Comparison of ENCODE assay signal across 24 cellular contexts in the genomic region with DNA sequence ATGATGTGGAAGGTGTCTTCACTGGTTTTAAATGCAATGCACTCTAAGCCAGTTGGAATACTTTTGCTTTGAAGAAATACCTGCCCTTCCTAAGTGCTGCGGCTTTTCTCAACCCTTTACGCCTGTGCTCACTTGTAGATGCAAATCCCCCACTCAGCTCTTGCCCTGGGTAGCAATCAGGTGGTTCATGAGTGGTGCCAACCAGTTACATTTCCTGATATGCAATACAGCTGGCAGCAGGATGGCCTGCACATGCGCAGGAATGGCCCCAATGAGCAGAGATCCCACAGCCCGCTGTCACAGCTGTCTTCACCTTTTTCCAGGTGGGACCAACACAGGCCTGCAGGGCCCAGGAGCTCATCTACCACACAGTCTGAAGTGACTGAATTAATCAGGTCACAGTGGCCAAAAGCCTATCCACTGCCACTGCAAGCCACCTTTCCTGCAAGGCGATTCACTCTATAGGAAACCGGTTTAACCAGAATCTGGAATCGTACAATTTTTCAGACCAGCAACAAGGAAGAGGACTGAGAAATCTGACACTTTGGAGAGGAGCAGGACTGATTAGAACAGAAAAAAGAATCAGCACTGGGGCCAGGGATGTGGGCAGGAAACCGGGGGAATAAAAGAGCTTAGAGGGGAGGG.
DNase-seq lines count a peak whose midpoint lies in the region; ATAC-seq, FAIRE-seq and TF ChIP-seq lines count a peak whose summit lies in the region.
"Had no signal": no experiment of that assay in that cellular context is flagged by ENCODE, and none has a peak within 500 bp of the region (broad histone marks: within the 10 kb centered on the region; RNA-seq: fewer than 3 reads in every experiment).

No MANE protein-coding gene starts in this region.

- H3K36me3 ChIP-seq in pancreas (no peaks in the 10 kb centered on the region), SJCRH30 (no peaks in the 10 kb centered on the region)
- H3K36me3 ChIP-seq: esophagus muscularis mucosa, left ventricle myocardium inferior, suprapubic skin, WERI-Rb-1 had no signal

- H3K4me3 ChIP-seq in pancreas = no peak overlapping the region
- H3K4me3 ChIP-seq in SJCRH30 = no peak overlapping the region
- H3K4me3 ChIP-seq: esophagus muscularis mucosa, GM23338, left ventricle myocardium inferior, suprapubic skin had no signal

- TF ChIP-seq CTCF in pancreas (IDR thresholded peaks at IDR 0.05) = no peak

- H3K27ac ChIP-seq in pancreas (no peak overlapping the region), SJCRH30 (no peak overlapping the region)
- H3K27ac ChIP-seq: esophagus muscularis mucosa, left ventricle myocardium inferior, suprapubic skin, WERI-Rb-1 had no signal

- ATAC-seq in pancreas = peak; percentile 91 to 97 (median 94)
- no peak for ATAC-seq in GM19395 (IDR thresholded peaks at IDR 0.05; ENCODE audit: unreplicated experiment)
- no peak for ATAC-seq in GM19351 (IDR thresholded peaks at IDR 0.05; ENCODE audit: unreplicated experiment)
- ATAC-seq: activated CD8-positive, alpha-beta T cell treated with anti-CD3 and anti-CD28 coated beads for 36 hours; GM23338; Right ventricle myocardium inferior had no signal

- FAIRE-seq in pancreas (lab: Jason Lieb, UNC) = no peak
- FAIRE-seq: HTR-8/SVneo had no signal

- intact Hi-C loops in pancreas (cut with DNase I) = no loop called here

- DNase-seq in DMS153 treated with DMSO at 0.1 percent for 48 hours (lab: John Stamatoyannopoulos, UW; ENCODE audit: unreplicated experiment) = peak; percentile 88
- peak; percentile 65 for DNase-seq in NCI-H2029 treated with DMSO at 0.1 percent for 48 hours (lab: John Stamatoyannopoulos, UW)
- DNase-seq in NCI-H774 (lab: John Stamatoyannopoulos, UW) = peak; percentile 53
- peak in 4 of 6 donors; percentile 23 to 56 (median 41) for DNase-seq in pancreas
- no peak for DNase-seq in SHP77 (lab: John Stamatoyannopoulos, UW)
- no peak for DNase-seq in SJCRH30
- DNase-seq: ACHN; activated CD8-positive, alpha-beta T cell treated with anti-CD3 and anti-CD28 coated beads for 36 hours; activated naive CD4-positive, alpha-beta T cell treated with anti-CD3 and anti-CD28 coated beads for 36 hours; activated T-cell treated with anti-CD3 and anti-CD28 coated beads, Interleukin-2, amount 50 U/mL, for 24 hours; CD4-positive, CD25-positive, alpha-beta regulatory T cell; Karpas-422; left ventricle myocardium inferior; NCI-H1092; retina; T-helper 1 cell; WERI-Rb-1 had no signal

- peaks cover 0 to 12% (median 4%) of the 10 kb centered on the region in 3 donors for H3K4me1 ChIP-seq in pancreas
- H3K4me1 ChIP-seq in SJCRH30 = no peaks in the 10 kb centered on the region
- H3K4me1 ChIP-seq: esophagus muscularis mucosa, left ventricle myocardium inferior had no signal

- H3K27me3 ChIP-seq in pancreas = no peaks in the 10 kb centered on the region
- peaks cover 7% of the 10 kb centered on the region for H3K27me3 ChIP-seq in SJCRH30
- H3K27me3 ChIP-seq: esophagus muscularis mucosa, suprapubic skin had no signal

- WGBS in pancreas, 2 donors = 33 to 35% methylated on average over 8 of the region's 8 CpGs

- H3K9me3 ChIP-seq in pancreas (no peaks in the 10 kb centered on the region), SJCRH30 (replicated peaks) (no peaks in the 10 kb centered on the region)
- H3K9me3 ChIP-seq: suprapubic skin had no signal

Comparison
In these comparisons a context has a peak if more than half of its experiments do, and no peak if none do; other contexts are left out.
1. DNase-seq: peak in DMS153 treated with DMSO at 0.1 percent for 48 hours (single experiment), NCI-H2029 treated with DMSO at 0.1 percent for 48 hours (single experiment), NCI-H774 (single experiment) and pancreas (4 of 6); none in SHP77 (0 of 2) and SJCRH30 (0 of 2).
2. ATAC-seq: peak in pancreas (4 of 4); none in GM19395 (single experiment) and GM19351 (single experiment).